Comparison of ENCODE assay signal across 27 cellular contexts in the genomic region with DNA sequence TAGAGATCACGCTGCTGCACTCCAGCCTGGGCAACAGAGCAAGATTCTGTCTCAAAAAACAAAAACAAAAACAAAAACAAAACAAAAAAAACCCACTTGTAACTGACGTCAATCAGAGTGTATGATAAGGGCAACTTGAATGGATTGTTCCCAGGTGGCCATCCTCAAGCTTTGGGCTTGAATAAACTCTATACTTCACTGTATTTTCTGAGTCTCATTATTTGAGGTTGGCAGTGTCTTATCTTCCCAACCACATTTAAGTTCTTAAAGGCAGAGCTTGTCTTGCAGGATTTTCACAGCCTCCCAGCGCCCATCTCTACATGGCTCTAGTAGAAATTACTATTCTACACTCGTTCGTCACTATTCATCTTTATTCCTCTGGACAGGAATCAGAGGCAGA. TPM values are rescaled to one million over a fixed set of nuclear protein-coding genes. Genes with fewer than 3 reads are reported as not detected.
DNase-seq lines count a peak whose midpoint lies in the region; ATAC-seq, FAIRE-seq and TF ChIP-seq lines count a peak whose summit lies in the region.
"Had no signal": no experiment of that assay in that cellular context is flagged by ENCODE, and none has a peak within 500 bp of the region (broad histone marks: within the 10 kb centered on the region; RNA-seq: fewer than 3 reads in every experiment).

No MANE protein-coding gene starts in this region.

- WGBS in K562 (ENCODE audit: insufficient coverage, low coverage, missing lambda C conversion rate): 5% methylated on average over 4 of the region's 5 CpGs

- TF ChIP-seq RAD21 in K562 (CRISPR knock-in tag; conservative IDR thresholded peaks at IDR 0.05 in 1 of 2, IDR thresholded peaks at IDR 0.05 in 1 of 2): no peak

- H3K4me3 ChIP-seq in RWPE2 (ENCODE audit: severe bottlenecking): no peak overlapping the region
- no peak overlapping the region for H3K4me3 ChIP-seq in K562
- H3K4me3 ChIP-seq: A549; BLaER1 treated with 17β-estradiol and CSF1 and Interleukin-3, amounts not matched to agents 10 nM and 100 nM; GM23338; HAP-1 had no signal

- H3K9me1 ChIP-seq in K562 (ENCODE audit: control insufficient read depth, insufficient read depth, low read length): no peaks in the 10 kb centered on the region

- H3K27me3 ChIP-seq in RWPE2 (ENCODE audit: insufficient read depth, poor library complexity, severe bottlenecking) (no peaks in the 10 kb centered on the region), K562 (ENCODE audit: control insufficient read depth in 2 of 2, insufficient read depth in 2 of 2, low read length in 2 of 2) (no peaks in the 10 kb centered on the region)
- H3K27me3 ChIP-seq: BE2C had no signal

- no peak for TF ChIP-seq POLR2A in K562 (conservative IDR thresholded peaks at IDR 0.05)
- TF ChIP-seq POLR2A in erythroblast (IDR thresholded peaks at IDR 0.05; ENCODE audit: low read length): no peak

- intact Hi-C loops in K562 (cut with micrococcal nuclease): loop anchor here (5.0 kb wide), 1 partner anchor 63 kb away; no protein-coding TSS in a partner anchor

- peak; percentile 57 for FAIRE-seq in K562 (lab: Jason Lieb, UNC)
- FAIRE-seq: A549, D721Med, GM12891, GM18507, H54 had no signal

- no peak; the same call in 1 of the 2 replicates for TF ChIP-seq EP300 in K562 (IDR thresholded peaks at IDR 0.05; ENCODE audit: low read length)

- H4K20me1 ChIP-seq in K562 (replicated peaks; ENCODE audit: control insufficient read depth, insufficient read depth, low read length): 0 out of 2 replicates have a peak, but pooled peaks cover 2% of the 10 kb centered on the region
- H4K20me1 ChIP-seq: BLaER1 treated with 17β-estradiol and CSF1 and Interleukin-3, amounts not matched to agents 10 nM and 100 nM had no signal

- H2AFZ ChIP-seq in K562 (ENCODE audit: low read depth, low read length): no peak overlapping the region

- BruUV-seq in K562 (replicated peaks; lab: Mats Ljungman, UMichigan): no TSS peak

- CTCF ChIA-PET in K562 (lab: Yijun Ruan, JAX; ENCODE audit: low intra/inter-chr PET ratio): no interaction called here

- H3K4me1 ChIP-seq in RWPE2 (ENCODE audit: insufficient read depth, poor library complexity, severe bottlenecking): no peaks in the 10 kb centered on the region
- H3K4me1 ChIP-seq in K562 (replicated peaks in 1 of 2; ENCODE audit: control insufficient read depth in 2 of 2, insufficient read depth in 2 of 2, low read length in 2 of 2): peaks cover 34 to 40% of the 10 kb centered on the region in 2 experiments
- H3K4me1 ChIP-seq: BE2C had no signal

- in situ Hi-C loops in K562 (cut with MboI): no loop called here

- H3K9me3 ChIP-seq in RWPE2 (ENCODE audit: severe bottlenecking) (no peaks in the 10 kb centered on the region), K562 (replicated peaks; ENCODE audit: control insufficient read depth, insufficient read depth, low read depth, low read length) (no peaks in the 10 kb centered on the region)
- H3K9me3 ChIP-seq: A549; BE2C; BLaER1 treated with 17β-estradiol and CSF1 and Interleukin-3, amounts not matched to agents 10 nM and 100 nM; HAP-1 had no signal

- H3K4me2 ChIP-seq in K562 (ENCODE audit: insufficient read depth, low read length): no peak overlapping the region; the same call in 1 of the 2 replicates
- H3K4me2 ChIP-seq: A549; BLaER1 treated with 17β-estradiol and CSF1 and Interleukin-3, amounts not matched to agents 10 nM and 100 nM; GM23338 had no signal

- DNase-seq in HUDEP-2 (lab: John Stamatoyannopoulos, UW; ENCODE audit: unreplicated experiment in 76 of 76) (peak in 62 of 76 experiments; percentile 5 to 81 (median 42)), RWPE2 (ENCODE audit: low spot score) (peak; percentile 6), K562 (ENCODE audit: extremely low read depth in 1 of 4, low spot score in 3 of 4) (peak in 2 of 4 experiments; percentile 32 to 59), erythroblast (lab: John Stamatoyannopoulos, UW) (peak; percentile 86 to 90), DMS 273 (lab: John Stamatoyannopoulos, UW; ENCODE audit: unreplicated experiment) (no peak), NCI-H2107 treated with DMSO at 0.1 percent for 48 hours (lab: John Stamatoyannopoulos, UW; ENCODE audit: unreplicated experiment) (no peak)
- DNase-seq: 8988T; ACHN; AML-193; BE2C; CD4-positive, alpha-beta T cell; CD8-positive, alpha-beta memory T cell; DMS53; DMS79 treated with DMSO at 0.1 percent for 48 hours; GF-D8; HFFc6 had no signal

- no peak for ATAC-seq in RWPE2 (ENCODE audit: low read depth)
- ATAC-seq in K562: no peak
- no peak for ATAC-seq in HG02840 (IDR thresholded peaks at IDR 0.05; ENCODE audit: low FRiP score, unreplicated experiment)
- ATAC-seq: A549, GM23338 had no signal

- no peaks in the 10 kb centered on the region; the same call in 2 of the 3 replicates for H3K79me2 ChIP-seq in K562 (ENCODE audit: control insufficient read depth, insufficient read depth, low read length)

- H3K36me3 ChIP-seq in RWPE2 (ENCODE audit: low read depth): no peaks in the 10 kb centered on the region
- H3K36me3 ChIP-seq in K562 (ENCODE audit: control insufficient read depth, insufficient read depth, low read length): no peaks in the 10 kb centered on the region
- H3K36me3 ChIP-seq: BE2C; BLaER1 treated with 17β-estradiol and CSF1 and Interleukin-3, amounts not matched to agents 10 nM and 100 nM; HAP-1 had no signal

- no peak overlapping the region for H3K27ac ChIP-seq in RWPE2 (ENCODE audit: poor library complexity, severe bottlenecking)
- no peak overlapping the region for H3K27ac ChIP-seq in K562 (ENCODE audit: extremely low read depth, low read depth, low read length)
- H3K27ac ChIP-seq: A549; BLaER1 treated with 17β-estradiol and CSF1 and Interleukin-3, amounts not matched to agents 10 nM and 100 nM had no signal

- no peak overlapping the region for H3K9ac ChIP-seq in K562 (ENCODE audit: insufficient read depth in 1 of 2, low read depth in 2 of 2, low read length in 2 of 2)
- H3K9ac ChIP-seq: BLaER1 treated with 17β-estradiol and CSF1 and Interleukin-3, amounts not matched to agents 10 nM and 100 nM had no signal

- POLR2A ChIA-PET in K562 (lab: Yijun Ruan, JAX): interaction anchor here (0.6 to 1.1 kb wide), 3 partner anchors 14 to 51 kb away, joined by 3 to 4 read pairs (median 3); no protein-coding TSS in a partner anchor

- TF ChIP-seq CTCF in RWPE2 (IDR thresholded peaks at IDR 0.05; ENCODE audit: poor library complexity, severe bottlenecking) (no peak), K562 (IDR thresholded peaks at IDR 0.05 in 2 of 3, conservative IDR thresholded peaks at IDR 0.05 in 1 of 3; ENCODE audit: insufficient read depth in 2 of 3, low read depth in 1 of 3, low read length in 3 of 3) (no peak)

RNA-seq across cellular contexts. Expression of gene OAT, which starts 5.1 kb away (rescaled TPM):
- total RNA-seq in K562 (2011; cell fraction: chromatin; rRNA removed; ENCODE audit: low replicate concordance): 51.6 and 128 TPM in 2 replicates
- 37.5 and 42.6 TPM in 2 replicates for total RNA-seq in K562 (2011; cell fraction: nucleolus; rRNA removed)
- total RNA-seq in K562 (2011; cell fraction: nucleoplasm; rRNA removed): 70.5 and 72.6 TPM in 2 replicates
- total RNA-seq in K562 (2014; rRNA removed): 100 and 106 TPM in 2 replicates
- 214 and 230 TPM in 2 replicates for total RNA-seq in K562 (2014; rRNA removed; fragmentation: Illumina TruSeq; extraction: Trizol)
- total RNA-seq in K562 (2015; rRNA removed; fragmentation: Illumina TruSeq; extraction: Trizol): 139 and 152 TPM in 2 replicates
- 119 and 132 TPM in 2 replicates for total RNA-seq in K562 (2021)
- 160 and 195 TPM in 2 replicates for polyA plus RNA-seq in K562 (2011; rRNA removed)
- 55.6 and 107 TPM in 2 replicates for polyA plus RNA-seq in K562 (2011; cell fraction: cytosol; rRNA removed)
- polyA plus RNA-seq in K562 (2011; cell fraction: nucleus; rRNA removed): 57.6 and 85.7 TPM in 2 replicates
- 89.1 and 119 TPM in 2 replicates for polyA plus RNA-seq in K562 (2012)
- polyA plus RNA-seq in K562 (2014; fragmentation: Illumina TruSeq; extraction: Trizol): 149 and 163 TPM in 2 replicates
- polyA plus RNA-seq in K562 (2014; fragmentation: Nextera tagmentation; extraction: Ambion mirVana): 100 to 1,000 TPM; 294 to 312 TPM
- polyA plus RNA-seq in K562 (2014; rRNA removed): 142 and 154 TPM in 2 replicates
- 127 and 155 TPM in 2 replicates for polyA minus RNA-seq in K562 (2011; rRNA and poly(A)+ RNA removed)
- polyA minus RNA-seq in K562 (2011; cell fraction: cytosol; rRNA and poly(A)+ RNA removed): 45.8 and 73.7 TPM in 2 replicates
- polyA minus RNA-seq in K562 (2011; cell fraction: nucleus; rRNA and poly(A)+ RNA removed): 17.1 and 34.4 TPM in 2 replicates

RNA-seq across cellular contexts. Expression of gene NKX1-2, which starts 26.0 kb away (rescaled TPM):
- not detected in 2 replicates for total RNA-seq in K562 (2011; cell fraction: chromatin; rRNA removed; ENCODE audit: low replicate concordance)
- not detected in 2 replicates for total RNA-seq in K562 (2011; cell fraction: nucleolus; rRNA removed)
- total RNA-seq in K562 (2011; cell fraction: nucleoplasm; rRNA removed): not detected in 2 replicates
- total RNA-seq in K562 (2014; rRNA removed) (not detected in 2 replicates), K562 (2014; rRNA removed; fragmentation: Illumina TruSeq; extraction: Trizol) (not detected in 2 replicates), K562 (2015; rRNA removed; fragmentation: Illumina TruSeq; extraction: Trizol) (not detected in 2 replicates), K562 (2021) (0.04 TPM in 1 of 2 replicates, not detected in the other)
- polyA plus RNA-seq in K562 (2011; rRNA removed) (not detected in 2 replicates), K562 (2014; fragmentation: Illumina TruSeq; extraction: Trizol) (not detected in 2 replicates), K562 (2014; fragmentation: Nextera tagmentation; extraction: Ambion mirVana) (not detected), K562 (2014; rRNA removed) (not detected in 2 replicates)
- not detected in 2 replicates for polyA plus RNA-seq in K562 (2011; cell fraction: cytosol; rRNA removed)
- polyA plus RNA-seq in K562 (2011; cell fraction: nucleus; rRNA removed): not detected in 2 replicates
- polyA plus RNA-seq in K562 (2012): not detected in 2 replicates
- polyA minus RNA-seq in K562 (2011; rRNA and poly(A)+ RNA removed): not detected in 2 replicates
- not detected in 2 replicates for polyA minus RNA-seq in K562 (2011; cell fraction: cytosol; rRNA and poly(A)+ RNA removed)
- polyA minus RNA-seq in K562 (2011; cell fraction: nucleus; rRNA and poly(A)+ RNA removed): not detected in 2 replicates
- total RNA-seq: CD4-positive, alpha-beta T cell; CD8-positive, alpha-beta memory T cell; Daoy; HFFc6 had no signal
- polyA plus RNA-seq: CD14-positive monocyte; CD8-positive, alpha-beta memory T cell had no signal

RNA-seq across cellular contexts. Expression of gene LHPP, which starts 37.8 kb away (rescaled TPM):
- total RNA-seq in K562 (2011; cell fraction: chromatin; rRNA removed; ENCODE audit: low replicate concordance): 4.8 and 10.8 TPM in 2 replicates
- total RNA-seq in K562 (2011; cell fraction: nucleolus; rRNA removed): 8.4 and 8.8 TPM in 2 replicates
- total RNA-seq in K562 (2011; cell fraction: nucleoplasm; rRNA removed): 5.4 and 5.6 TPM in 2 replicates
- total RNA-seq in K562 (2014; rRNA removed): 2.4 and 6.0 TPM in 2 replicates
- 2.2 and 3.3 TPM in 2 replicates for total RNA-seq in K562 (2014; rRNA removed; fragmentation: Illumina TruSeq; extraction: Trizol)
- total RNA-seq in K562 (2015; rRNA removed; fragmentation: Illumina TruSeq; extraction: Trizol): 3.0 and 3.3 TPM in 2 replicates
- 5.3 and 6.3 TPM in 2 replicates for total RNA-seq in K562 (2021)
- 6.6 and 7.4 TPM in 2 replicates for polyA plus RNA-seq in K562 (2011; rRNA removed)
- polyA plus RNA-seq in K562 (2011; cell fraction: cytosol; rRNA removed): 5.8 and 6.9 TPM in 2 replicates
- 8.0 and 9.5 TPM in 2 replicates for polyA plus RNA-seq in K562 (2011; cell fraction: nucleus; rRNA removed)
- 7.6 and 10.8 TPM in 2 replicates for polyA plus RNA-seq in K562 (2012)
- 3.0 and 3.2 TPM in 2 replicates for polyA plus RNA-seq in K562 (2014; fragmentation: Illumina TruSeq; extraction: Trizol)
- under 1 TPM; 0.34 to 0.56 TPM for polyA plus RNA-seq in K562 (2014; fragmentation: Nextera tagmentation; extraction: Ambion mirVana)
- polyA plus RNA-seq in K562 (2014; rRNA removed): 4.1 and 6.4 TPM in 2 replicates
- polyA minus RNA-seq in K562 (2011; rRNA and poly(A)+ RNA removed): 2.7 and 4.6 TPM in 2 replicates
- polyA minus RNA-seq in K562 (2011; cell fraction: cytosol; rRNA and poly(A)+ RNA removed): 2.4 and 4.1 TPM in 2 replicates
- polyA minus RNA-seq in K562 (2011; cell fraction: nucleus; rRNA and poly(A)+ RNA removed): 2.6 and 3.4 TPM in 2 replicates

Comparison
In these comparisons a context has a peak if more than half of its experiments do, and no peak if none do; other contexts are left out.
1. DNase-seq: peak in HUDEP-2 (62 of 76), RWPE2 (single experiment) and erythroblast (2 of 2); none in DMS 273 (single experiment) and NCI-H2107 treated with DMSO at 0.1 percent for 48 hours (single experiment).